ENCODE assay signal across 27 cellular contexts in genomic region chr7:18623389-18623788, GRCh38.
"Had no signal": no experiment of that assay in that cellular context is flagged by ENCODE, and none has a peak within 500 bp of the region (broad histone marks: within the 10 kb centered on the region; RNA-seq: fewer than 3 reads in every experiment).

No MANE protein-coding gene starts in this region.

- ATAC-seq: activated CD8-positive, alpha-beta memory T cell treated with anti-CD3 and anti-CD28 coated beads, Interleukin-2, amount 10 ng/mL, durations not matched to agents 7 days and 5 days; activated CD8-positive, alpha-beta T cell treated with anti-CD3 and anti-CD28 coated beads for 36 hours; effector memory CD8-positive, alpha-beta T cell; left colon; pancreas; psoas muscle; right cardiac atrium; SK-N-SH treated with all-trans-retinoic acid at 6 μM for 48 hours had no signal

- H3K4me3 Mint-ChIP-seq: activated CD8-positive, alpha-beta memory T cell treated with anti-CD3 and anti-CD28 coated beads, Interleukin-2, amount 10 ng/mL, durations not matched to agents 7 days and 5 days; activated CD8-positive, alpha-beta T cell treated with anti-CD3 and anti-CD28 coated beads for 36 hours; activated naive CD4-positive, alpha-beta T cell treated with anti-CD3 and anti-CD28 coated beads, Interleukin-2, amount 10 ng/mL, durations not matched to agents 7 days and 5 days; activated naive CD8-positive, alpha-beta T cell treated with anti-CD3 and anti-CD28 coated beads, Interleukin-2, amount 10 ng/mL, durations not matched to agents 7 days and 5 days; activated T-helper 1 cell treated with anti-CD3 and anti-CD28 coated beads, Interleukin-12 subunit alpha, Interleukin-12 subunit beta, Interleukin-2, Interleukin-4 antibody, amounts not matched to agents 30 ng/mL and 10 ng/mL and 1 ng/mL, durations not matched to agents 14 hours and 24 hours and 36 hours; brain; effector memory CD8-positive, alpha-beta T cell; mesothelial cell of epicardium; naive B cell; nephron progenitor cell had no signal

- H3K4me1 Mint-ChIP-seq: activated naive CD4-positive, alpha-beta T cell treated with anti-CD3 and anti-CD28 coated beads, Interleukin-2, amount 10 ng/mL, durations not matched to agents 7 days and 5 days; activated naive CD8-positive, alpha-beta T cell treated with anti-CD3 and anti-CD28 coated beads, Interleukin-2, amount 10 ng/mL, durations not matched to agents 7 days and 5 days had no signal

- H3K36me3 Mint-ChIP-seq: activated CD8-positive, alpha-beta memory T cell treated with anti-CD3 and anti-CD28 coated beads, Interleukin-2, amount 10 ng/mL, durations not matched to agents 7 days and 5 days; activated naive CD4-positive, alpha-beta T cell treated with anti-CD3 and anti-CD28 coated beads, Interleukin-2, amount 10 ng/mL, durations not matched to agents 7 days and 5 days; activated naive CD8-positive, alpha-beta T cell treated with anti-CD3 and anti-CD28 coated beads, Interleukin-2, amount 10 ng/mL, durations not matched to agents 7 days and 5 days had no signal

- FAIRE-seq: islet of Langerhans, pancreas had no signal

- H3K9me3 Mint-ChIP-seq: activated CD8-positive, alpha-beta T cell treated with anti-CD3 and anti-CD28 coated beads for 36 hours; activated naive CD4-positive, alpha-beta T cell treated with anti-CD3 and anti-CD28 coated beads, Interleukin-2, amount 10 ng/mL, durations not matched to agents 7 days and 5 days; activated naive CD8-positive, alpha-beta T cell treated with anti-CD3 and anti-CD28 coated beads, Interleukin-2, amount 10 ng/mL, durations not matched to agents 7 days and 5 days; activated T-helper 1 cell treated with anti-CD3 and anti-CD28 coated beads, Interleukin-12 subunit alpha, Interleukin-12 subunit beta, Interleukin-2, Interleukin-4 antibody, amounts not matched to agents 30 ng/mL and 10 ng/mL and 1 ng/mL, durations not matched to agents 14 hours and 24 hours and 36 hours; brain; effector memory CD8-positive, alpha-beta T cell; mesothelial cell of epicardium; naive B cell; nephron progenitor cell had no signal

- H3K27ac Mint-ChIP-seq: activated CD8-positive, alpha-beta memory T cell treated with anti-CD3 and anti-CD28 coated beads, Interleukin-2, amount 10 ng/mL, durations not matched to agents 7 days and 5 days; activated CD8-positive, alpha-beta T cell treated with anti-CD3 and anti-CD28 coated beads for 36 hours; activated naive CD4-positive, alpha-beta T cell treated with anti-CD3 and anti-CD28 coated beads, Interleukin-2, amount 10 ng/mL, durations not matched to agents 7 days and 5 days; activated naive CD8-positive, alpha-beta T cell treated with anti-CD3 and anti-CD28 coated beads, Interleukin-2, amount 10 ng/mL, durations not matched to agents 7 days and 5 days; activated T-helper 1 cell treated with anti-CD3 and anti-CD28 coated beads, Interleukin-12 subunit alpha, Interleukin-12 subunit beta, Interleukin-2, Interleukin-4 antibody, amounts not matched to agents 30 ng/mL and 10 ng/mL and 1 ng/mL, durations not matched to agents 14 hours and 24 hours and 36 hours had no signal

- H3K27me3 Mint-ChIP-seq: activated CD8-positive, alpha-beta memory T cell treated with anti-CD3 and anti-CD28 coated beads, Interleukin-2, amount 10 ng/mL, durations not matched to agents 7 days and 5 days; activated CD8-positive, alpha-beta T cell treated with anti-CD3 and anti-CD28 coated beads for 36 hours; activated naive CD4-positive, alpha-beta T cell treated with anti-CD3 and anti-CD28 coated beads, Interleukin-2, amount 10 ng/mL, durations not matched to agents 7 days and 5 days; activated naive CD8-positive, alpha-beta T cell treated with anti-CD3 and anti-CD28 coated beads, Interleukin-2, amount 10 ng/mL, durations not matched to agents 7 days and 5 days; brain; effector memory CD8-positive, alpha-beta T cell; naive B cell had no signal

- H3K27ac ChIP-seq: ascending aorta, pancreas, psoas muscle, testis, transverse colon had no signal

- DNase-seq: activated CD4-positive, alpha-beta T cell treated with anti-CD3 and anti-CD28 coated beads, Interleukin-2, amount 50 U/mL, for 1 hour; activated CD4-positive, CD25-positive, alpha-beta regulatory T cell treated with anti-CD3 and anti-CD28 coated beads, Interleukin-2, amount 50 U/mL, for 72 hours; activated CD8-positive, alpha-beta memory T cell treated with anti-CD3 and anti-CD28 coated beads, Interleukin-2, amount 10 ng/mL, durations not matched to agents 7 days and 5 days; activated CD8-positive, alpha-beta T cell treated with anti-CD3 and anti-CD28 coated beads for 36 hours; activated gamma-delta T cell; activated naive CD4-positive, alpha-beta T cell treated with anti-CD3 and anti-CD28 coated beads, Interleukin-2, amount 10 ng/mL, durations not matched to agents 7 days and 5 days; activated naive CD8-positive, alpha-beta T cell treated with anti-CD3 and anti-CD28 coated beads, Interleukin-2, amount 10 ng/mL, durations not matched to agents 7 days and 5 days; cortex of kidney; effector memory CD8-positive, alpha-beta T cell; left colon; naive B cell; nephron progenitor cell; pancreas; psoas muscle; right cardiac atrium; stimulated activated CD4-positive, alpha-beta T cell treated with anti-CD3 and anti-CD28 coated beads, Interleukin-15, amount 100 ng/mL, for 24 hours; stimulated activated CD4-positive, alpha-beta T cell treated with anti-CD3 and anti-CD28 coated beads, Interleukin-2, amount 100 ng/mL, for 24 hours; stimulated activated naive CD4-positive, alpha-beta T cell treated with Interleukin-2 at 50 U/mL for 16 hours; T-helper 2 cell; testis; transverse colon had no signal
